In genomic region chr20:58638467-58639181, GRCh38 we compare ENCODE assay signal across 18 cellular contexts.
"Had no signal": no experiment of that assay in that cellular context is flagged by ENCODE, and none has a peak within 500 bp of the region (broad histone marks: within the 10 kb centered on the region; RNA-seq: fewer than 3 reads in every experiment).

No MANE protein-coding gene starts in this region.

- H3K27ac Mint-ChIP-seq: stimulated activated naive B cell treated with anti-CD40 and anti-IgM and Interleukin-4, amounts not matched to agents 10 μg/mL and 1 μg/mL and 100 μg/mL, for 72 hours had no signal

- H3K4me3 ChIP-seq: heart left ventricle, mucosa of descending colon, ovary, right atrium auricular region, testis, transverse colon had no signal

- H3K4me3 Mint-ChIP-seq: naive thymus-derived CD8-positive, alpha-beta T cell; stimulated activated naive B cell treated with anti-CD40 and anti-IgM and Interleukin-4, amounts not matched to agents 10 μg/mL and 1 μg/mL and 100 μg/mL, for 72 hours; stimulated activated naive CD8-positive, alpha-beta T cell treated with anti-CD3 and anti-CD28 coated beads, Interleukin-15, amount 100 ng/mL, for 72 hours had no signal

- H3K4me1 ChIP-seq: right atrium auricular region, testis had no signal

- H3K27ac ChIP-seq: heart left ventricle, ovary, right atrium auricular region, testis, transverse colon had no signal

- H3K9me3 ChIP-seq: heart left ventricle, mucosa of descending colon, ovary, right atrium auricular region, testis, transverse colon had no signal

- FAIRE-seq: colon, islet of Langerhans had no signal

- H3K36me3 ChIP-seq: heart left ventricle, ovary, right atrium auricular region, transverse colon had no signal

- DNase-seq: effector CD8-positive, alpha-beta T cell; foreskin melanocyte; heart left ventricle; hippocampal formation; mammary epithelial cell; mucosa of descending colon; naive thymus-derived CD8-positive, alpha-beta T cell; ovary; stimulated activated CD4-positive, alpha-beta T cell treated with anti-CD3 and anti-CD28 coated beads, Interleukin-2, amount 100 ng/mL, for 24 hours; stimulated activated CD4-positive, alpha-beta T cell treated with anti-CD3 and anti-CD28 coated beads, Interleukin-4, amount 100 ng/mL, for 4 hours; stimulated activated naive B cell treated with anti-CD40 and anti-IgM and Interleukin-4, amounts not matched to agents 10 μg/mL and 1 μg/mL and 100 μg/mL, for 72 hours; stimulated activated naive CD8-positive, alpha-beta T cell treated with anti-CD3 and anti-CD28 coated beads, Interleukin-15, amount 100 ng/mL, for 72 hours; testis; transverse colon had no signal

- ATAC-seq: heart left ventricle; left lobe of liver; mucosa of descending colon; naive thymus-derived CD8-positive, alpha-beta T cell; stimulated activated naive B cell treated with anti-CD40 and anti-IgM and Interleukin-4, amounts not matched to agents 10 μg/mL and 1 μg/mL and 100 μg/mL, for 72 hours; stimulated activated naive CD8-positive, alpha-beta T cell treated with anti-CD3 and anti-CD28 coated beads, Interleukin-15, amount 100 ng/mL, for 72 hours had no signal

- H3K36me3 Mint-ChIP-seq: naive thymus-derived CD8-positive, alpha-beta T cell; stimulated activated naive B cell treated with anti-CD40 and anti-IgM and Interleukin-4, amounts not matched to agents 10 μg/mL and 1 μg/mL and 100 μg/mL, for 72 hours had no signal

- H3K9me3 Mint-ChIP-seq: naive thymus-derived CD8-positive, alpha-beta T cell; stimulated activated naive B cell treated with anti-CD40 and anti-IgM and Interleukin-4, amounts not matched to agents 10 μg/mL and 1 μg/mL and 100 μg/mL, for 72 hours; stimulated activated naive CD8-positive, alpha-beta T cell treated with anti-CD3 and anti-CD28 coated beads, Interleukin-15, amount 100 ng/mL, for 72 hours had no signal

- H3K27me3 ChIP-seq: ovary, right atrium auricular region, testis, transverse colon had no signal
